ENCODE assay signal across 13 cellular contexts in the genomic region with DNA sequence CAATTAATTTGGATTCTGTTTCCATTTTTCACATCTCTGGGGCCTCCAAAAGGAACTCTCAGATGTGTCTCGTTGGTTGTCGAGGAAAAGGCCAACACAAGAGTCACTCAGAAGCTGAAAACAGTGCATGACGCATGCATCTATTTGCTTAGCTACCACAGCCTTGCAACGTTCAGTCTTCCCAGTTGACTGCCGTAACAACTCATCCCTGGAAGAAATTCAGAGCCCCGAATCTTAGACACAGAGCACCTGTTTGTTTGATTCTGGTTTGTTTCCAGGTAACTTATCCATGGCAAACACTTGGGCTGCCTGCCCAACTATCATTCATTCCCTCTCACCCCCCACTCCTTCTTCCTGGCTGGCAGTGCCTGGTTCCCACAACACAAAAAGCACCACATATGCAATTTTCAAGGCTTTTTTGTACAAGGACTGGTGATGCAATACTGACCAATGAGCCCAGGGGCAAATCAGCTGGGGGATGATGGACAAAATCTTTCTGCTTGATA.
DNase-seq lines count a peak whose midpoint lies in the region; ATAC-seq and TF ChIP-seq lines count a peak whose summit lies in the region.
"Had no signal": no experiment of that assay in that cellular context is flagged by ENCODE, and none has a peak within 500 bp of the region (broad histone marks: within the 10 kb centered on the region; RNA-seq: fewer than 3 reads in every experiment).

No MANE protein-coding gene starts in this region.

- ATAC-seq in GM23338, result no peak
- ATAC-seq in activated naive CD8-positive, alpha-beta T cell treated with anti-CD3 and anti-CD28 coated beads, Interleukin-2, amount 50 U/mL, for 24 hours, result no peak
- peak; percentile 63 for ATAC-seq in gastroesophageal sphincter
- no peak for ATAC-seq in GM19455 (IDR thresholded peaks at IDR 0.05; ENCODE audit: unreplicated experiment)
- no peak for ATAC-seq in GM18502 (IDR thresholded peaks at IDR 0.05; ENCODE audit: poor library complexity, unreplicated experiment)

- H3K27ac Mint-ChIP-seq in GM23338, result peak overlapping the region; percentile 49
- peak overlapping the region; percentile 43 for H3K27ac Mint-ChIP-seq in activated naive CD8-positive, alpha-beta T cell treated with anti-CD3 and anti-CD28 coated beads, Interleukin-2, amount 50 U/mL, for 24 hours

- peaks cover 26% of the 10 kb centered on the region for H3F3A ChIP-seq in GM23338 (replicated peaks; ENCODE audit: low read depth)

- H3K27ac ChIP-seq in GM23338 (ENCODE audit: low read depth) (peak overlapping the region; percentile 51; the same call in 1 of the 2 replicates), gastroesophageal sphincter (peak overlapping the region in 3 of 4 donors; percentile 18 to 67 (median 67)), vagina (no peak overlapping the region)
- no peak overlapping the region for H3K27ac ChIP-seq in effector memory CD4-positive, alpha-beta T cell (ENCODE audit: insufficient read depth, low read length, poor library complexity, severe bottlenecking)

- H4K20me1 ChIP-seq in GM23338 (replicated peaks; ENCODE audit: insufficient read depth), result no peaks in the 10 kb centered on the region; the same call in 1 of the 2 replicates

- H3K4me1 Mint-ChIP-seq in GM23338, result peaks cover 8% of the 10 kb centered on the region
- peaks cover 17% of the 10 kb centered on the region for H3K4me1 Mint-ChIP-seq in activated naive CD8-positive, alpha-beta T cell treated with anti-CD3 and anti-CD28 coated beads, Interleukin-2, amount 50 U/mL, for 24 hours

- intact Hi-C loops in posterior vena cava (cut with DNase I) (no loop called here), vagina (cut with DNase I) (no loop called here)

- H3K9me2 ChIP-seq in GM23338 (ENCODE audit: insufficient read depth), result no peaks in the 10 kb centered on the region

- TF ChIP-seq POLR2A in gastroesophageal sphincter (IDR thresholded peaks at IDR 0.05) (no peak), vagina (IDR thresholded peaks at IDR 0.05) (no peak)

- no peak overlapping the region for H3K4me3 Mint-ChIP-seq in GM23338
- no peak overlapping the region for H3K4me3 Mint-ChIP-seq in activated naive CD8-positive, alpha-beta T cell treated with anti-CD3 and anti-CD28 coated beads, Interleukin-2, amount 50 U/mL, for 24 hours

- peaks cover 86% of the 10 kb centered on the region for H3K79me2 ChIP-seq in GM23338 (replicated peaks; ENCODE audit: insufficient read depth)

- H3K36me3 ChIP-seq in GM23338 (ENCODE audit: insufficient read depth) (peaks cover 46% of the 10 kb centered on the region), gastroesophageal sphincter (peaks cover 5 to 92% of the 10 kb centered on the region in 2 donors), vagina (peaks cover 0 to 37% of the 10 kb centered on the region in 2 donors)
- peaks cover 65% of the 10 kb centered on the region for H3K36me3 ChIP-seq in effector memory CD4-positive, alpha-beta T cell (ENCODE audit: control insufficient read depth, insufficient read depth, low read length)

- no peak for TF ChIP-seq CTCF in GM23338 (conservative IDR thresholded peaks at IDR 0.05; ENCODE audit: low read depth in 2 of 2)
- no peak for TF ChIP-seq CTCF in gastroesophageal sphincter (IDR thresholded peaks at IDR 0.05)
- TF ChIP-seq CTCF in vagina (IDR thresholded peaks at IDR 0.05), result no peak

- WGBS in gastroesophageal sphincter (ENCODE audit: low coverage in 1 of 2), 2 donors, result 39 to 69% methylated on average over 4 to 6 of the region's 6 CpGs

- H3K4me3 ChIP-seq in GM23338 (no peak overlapping the region), gastroesophageal sphincter (no peak overlapping the region), vagina (no peak overlapping the region)
- no peak overlapping the region for H3K4me3 ChIP-seq in effector memory CD4-positive, alpha-beta T cell (ENCODE audit: insufficient read depth, low read depth, low read length, poor library complexity, severe bottlenecking)

- no peak for TF ChIP-seq EP300 in gastroesophageal sphincter (IDR thresholded peaks at IDR 0.05)

- H3K9me3 ChIP-seq in gastroesophageal sphincter (no peaks in the 10 kb centered on the region), vagina (no peaks in the 10 kb centered on the region)
- no peaks in the 10 kb centered on the region for H3K9me3 ChIP-seq in effector memory CD4-positive, alpha-beta T cell (ENCODE audit: control insufficient read depth, low read length)

- H3K27me3 Mint-ChIP-seq in GM23338 (ENCODE audit: insufficient read depth, low read depth, poor library complexity), result peaks cover 3% of the 10 kb centered on the region
- H3K27me3 Mint-ChIP-seq in activated naive CD8-positive, alpha-beta T cell treated with anti-CD3 and anti-CD28 coated beads, Interleukin-2, amount 50 U/mL, for 24 hours, result no peaks in the 10 kb centered on the region

- no peak overlapping the region for H3K4me2 ChIP-seq in GM23338

- DNase-seq in GM23338 (ENCODE audit: low spot score) (no peak), posterior vena cava (ENCODE audit: low spot score) (peak; percentile 15), vagina (ENCODE audit: extremely low spot score in 2 of 2) (no peak)
- no peak for DNase-seq in activated naive CD8-positive, alpha-beta T cell treated with anti-CD3 and anti-CD28 coated beads, Interleukin-2, amount 50 U/mL, for 24 hours
- no peak for DNase-seq in effector memory CD4-positive, alpha-beta T cell
- DNase-seq: AML-193, Karpas-422, NCI-H2081, retina, RPMI8226 had no signal

- peaks cover 96% of the 10 kb centered on the region for H3K36me3 Mint-ChIP-seq in GM23338 (ENCODE audit: low read depth)
- peaks cover 63% of the 10 kb centered on the region for H3K36me3 Mint-ChIP-seq in activated naive CD8-positive, alpha-beta T cell treated with anti-CD3 and anti-CD28 coated beads, Interleukin-2, amount 50 U/mL, for 24 hours (ENCODE audit: low read depth)

- H3K9me3 Mint-ChIP-seq in GM23338, result no peaks in the 10 kb centered on the region; the same call in 2 of the 3 replicates
- H3K9me3 Mint-ChIP-seq in activated naive CD8-positive, alpha-beta T cell treated with anti-CD3 and anti-CD28 coated beads, Interleukin-2, amount 50 U/mL, for 24 hours, result no peaks in the 10 kb centered on the region

- no peak overlapping the region for H2AFZ ChIP-seq in GM23338

- H3K4me1 ChIP-seq in GM23338 (ENCODE audit: insufficient read depth) (peaks cover 14% of the 10 kb centered on the region), gastroesophageal sphincter (peaks cover 0 to 13% (median 0%) of the 10 kb centered on the region in 3 donors), vagina (no peaks in the 10 kb centered on the region)
- H3K4me1 ChIP-seq in effector memory CD4-positive, alpha-beta T cell (ENCODE audit: control insufficient read depth, insufficient read depth, low read length, poor library complexity, severe bottlenecking), result no peaks in the 10 kb centered on the region

- H3K27me3 ChIP-seq in GM23338 (ENCODE audit: insufficient read depth) (no peaks in the 10 kb centered on the region), gastroesophageal sphincter (no peaks in the 10 kb centered on the region), vagina (no peaks in the 10 kb centered on the region)
- H3K27me3 ChIP-seq in effector memory CD4-positive, alpha-beta T cell (replicated peaks; ENCODE audit: control insufficient read depth, insufficient read depth, low read length, poor library complexity, severe bottlenecking), result no peaks in the 10 kb centered on the region

TF ChIP-seq in GM23338, 12 proteins besides CTCF, POLR2A, EP300 and RAD21:
- TF ChIP-seq POLR2AphosphoS5 (IDR thresholded peaks at IDR 0.05; ENCODE audit: low read depth), result no peak
- TF ChIP-seq, protein P1, sequence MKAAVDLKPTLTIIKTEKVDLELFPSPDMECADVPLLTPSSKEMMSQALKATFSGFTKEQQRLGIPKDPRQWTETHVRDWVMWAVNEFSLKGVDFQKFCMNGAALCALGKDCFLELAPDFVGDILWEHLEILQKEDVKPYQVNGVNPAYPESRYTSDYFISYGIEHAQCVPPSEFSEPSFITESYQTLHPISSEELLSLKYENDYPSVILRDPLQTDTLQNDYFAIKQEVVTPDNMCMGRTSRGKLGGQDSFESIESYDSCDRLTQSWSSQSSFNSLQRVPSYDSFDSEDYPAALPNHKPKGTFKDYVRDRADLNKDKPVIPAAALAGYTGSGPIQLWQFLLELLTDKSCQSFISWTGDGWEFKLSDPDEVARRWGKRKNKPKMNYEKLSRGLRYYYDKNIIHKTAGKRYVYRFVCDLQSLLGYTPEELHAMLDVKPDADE (IDR thresholded peaks at IDR 0.05), result no peak
- TF ChIP-seq EZH2phosphoT487 (IDR thresholded peaks at IDR 0.05; ENCODE audit: unreplicated experiment), result no peak
- TF ChIP-seq ZNF331 (CRISPR knock-in tag; IDR thresholded peaks at IDR 0.05; ENCODE audit: low read depth), result no peak
- TF ChIP-seq EZH2 (IDR thresholded peaks at IDR 0.05; ENCODE audit: low read depth, unreplicated experiment), result no peak
- no peak for TF ChIP-seq CREB1 (CRISPR knock-in tag; IDR thresholded peaks at IDR 0.05; ENCODE audit: low read depth)
- TF ChIP-seq STAT1 (IDR thresholded peaks at IDR 0.05; ENCODE audit: unreplicated experiment), result no peak

Comparison
In these comparisons a context has a peak if more than half of its experiments do, and no peak if none do; other contexts are left out.
1. H3K27ac ChIP-seq: peak in GM23338 (single experiment) and gastroesophageal sphincter (3 of 4); none in vagina (single experiment) and effector memory CD4-positive, alpha-beta T cell (single experiment).